ENCODE assay signal across 10 cellular contexts in genomic region chr12:103626498-103626897, GRCh38. TPM values are rescaled to one million over a fixed set of nuclear protein-coding genes. Genes with fewer than 3 reads are reported as not detected.
A peak's percentile ranks its signal among the peaks of the same experiment; 100 is the strongest.
DNase-seq lines count a peak whose midpoint lies in the region; ATAC-seq and TF ChIP-seq lines count a peak whose summit lies in the region.
"Had no signal": no experiment of that assay in that cellular context is flagged by ENCODE, and none has a peak within 500 bp of the region (broad histone marks: within the 10 kb centered on the region; RNA-seq: fewer than 3 reads in every experiment).

No MANE protein-coding gene starts in this region.

- POLR2A ChIA-PET in MCF 10A (lab: Yijun Ruan, JAX) (no interaction called here), WTC11 (lab: Charles Lee) (no interaction called here)

- intact Hi-C loops in MCF 10A (cut with micrococcal nuclease) = loop anchor here (1.0 kb wide), 1 partner anchor 244 kb away; no protein-coding TSS in a partner anchor
- intact Hi-C loops in breast epithelium (cut with DNase I; ENCODE audit: low total_unique reads) = no loop called here
- intact Hi-C loops in uterus (cut with DNase I; ENCODE audit: low total_unique reads) = no loop called here

- H3K4me3 ChIP-seq in breast epithelium = no peak overlapping the region
- H3K4me3 ChIP-seq in uterus = no peak overlapping the region

- H3K4me3 Mint-ChIP-seq in MCF 10A (ENCODE audit: unreplicated experiment) (no peak overlapping the region), WTC11 (no peak overlapping the region)
- H3K4me3 Mint-ChIP-seq: activated naive CD8-positive, alpha-beta T cell treated with anti-CD3 and anti-CD28 coated beads, Interleukin-2, amount 10 ng/mL, durations not matched to agents 7 days and 5 days had no signal

- peak; percentile 7 for TF ChIP-seq CTCF in MCF 10A (IDR thresholded peaks at IDR 0.05; ENCODE audit: unreplicated experiment)
- TF ChIP-seq CTCF in breast epithelium (IDR thresholded peaks at IDR 0.05) = peak in 1 of 3 donors; percentile 60
- no peak for TF ChIP-seq CTCF in WTC11 (IDR thresholded peaks at IDR 0.05)
- TF ChIP-seq CTCF in uterus (IDR thresholded peaks at IDR 0.05) = no peak

- no peaks in the 10 kb centered on the region for H3K4me1 ChIP-seq in breast epithelium
- no peaks in the 10 kb centered on the region for H3K4me1 ChIP-seq in uterus
- H3K4me1 ChIP-seq: parathyroid adenoma had no signal

- H3K36me3 Mint-ChIP-seq in MCF 10A (ENCODE audit: insufficient read depth, unreplicated experiment) (no peaks in the 10 kb centered on the region), WTC11 (no peaks in the 10 kb centered on the region)
- H3K36me3 Mint-ChIP-seq: activated naive CD8-positive, alpha-beta T cell treated with anti-CD3 and anti-CD28 coated beads, Interleukin-2, amount 10 ng/mL, durations not matched to agents 7 days and 5 days had no signal

- H3K27me3 Mint-ChIP-seq in MCF 10A (ENCODE audit: insufficient read depth, unreplicated experiment) (no peaks in the 10 kb centered on the region), WTC11 (ENCODE audit: low read depth) (no peaks in the 10 kb centered on the region)
- H3K27me3 Mint-ChIP-seq: activated naive CD8-positive, alpha-beta T cell treated with anti-CD3 and anti-CD28 coated beads, Interleukin-2, amount 10 ng/mL, durations not matched to agents 7 days and 5 days had no signal

- H3K4me1 Mint-ChIP-seq in MCF 10A (ENCODE audit: insufficient read depth, unreplicated experiment) (no peaks in the 10 kb centered on the region), WTC11 (no peaks in the 10 kb centered on the region)
- H3K4me1 Mint-ChIP-seq: activated naive CD8-positive, alpha-beta T cell treated with anti-CD3 and anti-CD28 coated beads, Interleukin-2, amount 10 ng/mL, durations not matched to agents 7 days and 5 days had no signal

- no peak for TF ChIP-seq POLR2A in breast epithelium (IDR thresholded peaks at IDR 0.05)
- TF ChIP-seq POLR2A in uterus (IDR thresholded peaks at IDR 0.05) = no peak

- H3K9me3 Mint-ChIP-seq in MCF 10A (ENCODE audit: unreplicated experiment) (no peaks in the 10 kb centered on the region), WTC11 (peaks cover 6% of the 10 kb centered on the region)
- H3K9me3 Mint-ChIP-seq: activated naive CD8-positive, alpha-beta T cell treated with anti-CD3 and anti-CD28 coated beads, Interleukin-2, amount 10 ng/mL, durations not matched to agents 7 days and 5 days had no signal

- H3K27me3 ChIP-seq in breast epithelium (no peaks in the 10 kb centered on the region), uterus (no peaks in the 10 kb centered on the region)

- H3K9me3 ChIP-seq in breast epithelium = peaks cover 0 to 5% of the 10 kb centered on the region in 2 donors
- no peaks in the 10 kb centered on the region for H3K9me3 ChIP-seq in uterus

- CTCF ChIA-PET in MCF 10A (lab: Yijun Ruan, JAX) (interaction anchor here (0.6 to 2.5 kb wide), 8 partner anchors 9 to 311 kb away, joined by 3 to 15 read pairs (median 3); no protein-coding TSS in a partner anchor), WTC11 (lab: Charles Lee) (interaction anchor here (0.6 to 1.5 kb wide), 7 partner anchors 9 to 482 kb away, joined by 3 to 4 read pairs (median 3); no protein-coding TSS in a partner anchor)

- ATAC-seq in WTC11 (peak; percentile 97), GM19328 (IDR thresholded peaks at IDR 0.05; ENCODE audit: unreplicated experiment) (no peak), HG03571 (IDR thresholded peaks at IDR 0.05; ENCODE audit: unreplicated experiment) (no peak)

- DNase-seq in MCF 10A (ENCODE audit: unreplicated experiment) (peak; percentile 47), breast epithelium (ENCODE audit: low spot score in 2 of 2) (no peak), WTC11 (ENCODE audit: low spot score) (peak; percentile 32), iPS-NIHi11 (ENCODE audit: low spot score) (peak; percentile 16), uterus (peak; percentile 26 to 37), Kasumi-1 (lab: John Stamatoyannopoulos, UW) (no peak)
- DNase-seq: activated naive CD8-positive, alpha-beta T cell treated with anti-CD3 and anti-CD28 coated beads, Interleukin-2, amount 10 ng/mL, durations not matched to agents 7 days and 5 days had no signal

- H3K36me3 ChIP-seq in breast epithelium = no peaks in the 10 kb centered on the region
- no peaks in the 10 kb centered on the region for H3K36me3 ChIP-seq in uterus

- H3K27ac Mint-ChIP-seq in MCF 10A (ENCODE audit: low read depth, unreplicated experiment) (no peak overlapping the region), WTC11 (no peak overlapping the region)
- H3K27ac Mint-ChIP-seq: activated naive CD8-positive, alpha-beta T cell treated with anti-CD3 and anti-CD28 coated beads, Interleukin-2, amount 10 ng/mL, durations not matched to agents 7 days and 5 days had no signal

- no TSS peak for BruUV-seq in MCF 10A (replicated peaks; lab: Mats Ljungman, UMichigan)

- H3K27ac ChIP-seq in breast epithelium (no peak overlapping the region), uterus (no peak overlapping the region)
- H3K27ac ChIP-seq: parathyroid adenoma had no signal

TF ChIP-seq in WTC11, 78 proteins besides CTCF, POLR2A, EP300 and RAD21:
- no peak for TF ChIP-seq CBFB (CRISPR knock-in tag; IDR thresholded peaks at IDR 0.05; ENCODE audit: low read depth)
- TF ChIP-seq PRRX2 (CRISPR knock-in tag; IDR thresholded peaks at IDR 0.05) = no peak
- TF ChIP-seq ZNF121 (CRISPR knock-in tag; IDR thresholded peaks at IDR 0.05) = no peak
- TF ChIP-seq, protein P1, sequence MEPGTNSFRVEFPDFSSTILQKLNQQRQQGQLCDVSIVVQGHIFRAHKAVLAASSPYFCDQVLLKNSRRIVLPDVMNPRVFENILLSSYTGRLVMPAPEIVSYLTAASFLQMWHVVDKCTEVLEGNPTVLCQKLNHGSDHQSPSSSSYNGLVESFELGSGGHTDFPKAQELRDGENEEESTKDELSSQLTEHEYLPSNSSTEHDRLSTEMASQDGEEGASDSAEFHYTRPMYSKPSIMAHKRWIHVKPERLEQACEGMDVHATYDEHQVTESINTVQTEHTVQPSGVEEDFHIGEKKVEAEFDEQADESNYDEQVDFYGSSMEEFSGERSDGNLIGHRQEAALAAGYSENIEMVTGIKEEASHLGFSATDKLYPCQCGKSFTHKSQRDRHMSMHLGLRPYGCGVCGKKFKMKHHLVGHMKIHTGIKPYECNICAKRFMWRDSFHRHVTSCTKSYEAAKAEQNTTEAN (CRISPR knock-in tag; IDR thresholded peaks at IDR 0.05) = no peak
- TF ChIP-seq HMGA2 (CRISPR knock-in tag; IDR thresholded peaks at IDR 0.05) = no peak
- TF ChIP-seq SMAD3 (CRISPR knock-in tag; IDR thresholded peaks at IDR 0.05; ENCODE audit: borderline replicate concordance) = no peak
- TF ChIP-seq ZNF416 (CRISPR knock-in tag; IDR thresholded peaks at IDR 0.05) = no peak
- TF ChIP-seq RELA (CRISPR knock-in tag; IDR thresholded peaks at IDR 0.05; ENCODE audit: borderline replicate concordance) = no peak
- no peak for TF ChIP-seq ESRRA (CRISPR knock-in tag; IDR thresholded peaks at IDR 0.05; ENCODE audit: borderline replicate concordance)
- no peak for TF ChIP-seq CREM (CRISPR knock-in tag; IDR thresholded peaks at IDR 0.05)
- TF ChIP-seq OVOL2 (CRISPR knock-in tag; IDR thresholded peaks at IDR 0.05; ENCODE audit: borderline replicate concordance) = no peak
- TF ChIP-seq, protein P2, sequence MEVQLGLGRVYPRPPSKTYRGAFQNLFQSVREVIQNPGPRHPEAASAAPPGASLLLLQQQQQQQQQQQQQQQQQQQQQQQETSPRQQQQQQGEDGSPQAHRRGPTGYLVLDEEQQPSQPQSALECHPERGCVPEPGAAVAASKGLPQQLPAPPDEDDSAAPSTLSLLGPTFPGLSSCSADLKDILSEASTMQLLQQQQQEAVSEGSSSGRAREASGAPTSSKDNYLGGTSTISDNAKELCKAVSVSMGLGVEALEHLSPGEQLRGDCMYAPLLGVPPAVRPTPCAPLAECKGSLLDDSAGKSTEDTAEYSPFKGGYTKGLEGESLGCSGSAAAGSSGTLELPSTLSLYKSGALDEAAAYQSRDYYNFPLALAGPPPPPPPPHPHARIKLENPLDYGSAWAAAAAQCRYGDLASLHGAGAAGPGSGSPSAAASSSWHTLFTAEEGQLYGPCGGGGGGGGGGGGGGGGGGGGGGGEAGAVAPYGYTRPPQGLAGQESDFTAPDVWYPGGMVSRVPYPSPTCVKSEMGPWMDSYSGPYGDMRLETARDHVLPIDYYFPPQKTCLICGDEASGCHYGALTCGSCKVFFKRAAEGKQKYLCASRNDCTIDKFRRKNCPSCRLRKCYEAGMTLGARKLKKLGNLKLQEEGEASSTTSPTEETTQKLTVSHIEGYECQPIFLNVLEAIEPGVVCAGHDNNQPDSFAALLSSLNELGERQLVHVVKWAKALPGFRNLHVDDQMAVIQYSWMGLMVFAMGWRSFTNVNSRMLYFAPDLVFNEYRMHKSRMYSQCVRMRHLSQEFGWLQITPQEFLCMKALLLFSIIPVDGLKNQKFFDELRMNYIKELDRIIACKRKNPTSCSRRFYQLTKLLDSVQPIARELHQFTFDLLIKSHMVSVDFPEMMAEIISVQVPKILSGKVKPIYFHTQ (CRISPR knock-in tag; IDR thresholded peaks at IDR 0.05) = no peak
- no peak for TF ChIP-seq TP53 (CRISPR knock-in tag; IDR thresholded peaks at IDR 0.05)
- TF ChIP-seq JAZF1 (CRISPR knock-in tag; IDR thresholded peaks at IDR 0.05) = no peak
- no peak for TF ChIP-seq MYBL2 (CRISPR knock-in tag; IDR thresholded peaks at IDR 0.05)

RNA-seq across cellular contexts. Expression of gene STAB2, which starts 39.4 kb away (rescaled TPM):
- total RNA-seq in MCF 10A (2022) (not detected in 2 replicates), breast epithelium (1 to 10 TPM in 1 of 3 donors, under 1 TPM in 2; under 0.01 to 2.5 (median 0.16) TPM), WTC11 (2021) (0.11 to 0.48 TPM (median 0.16 TPM) in 3 replicates), uterus (10 to 100 TPM in 1 of 4 donors, 1 to 10 TPM in 1, under 1 TPM in 1, not detected in 1; 0.21 to 19.4 (median 2.6) TPM)
- total RNA-seq: activated naive CD8-positive, alpha-beta T cell treated with anti-CD3 and anti-CD28 coated beads, Interleukin-2, amount 10 ng/mL, durations not matched to agents 7 days and 5 days had no signal

Comparison
In these comparisons a context has a peak if more than half of its experiments do, and no peak if none do; other contexts are left out.
1. DNase-seq: peak in MCF 10A (single experiment), WTC11 (single experiment), iPS-NIHi11 (single experiment) and uterus (2 of 2); none in breast epithelium (0 of 2) and Kasumi-1 (0 of 2).